Comparison of ENCODE assay signal across 19 cellular contexts in genomic region chr19:5194641-5195040, GRCh38.
A peak's percentile ranks its signal among the peaks of the same experiment; 100 is the strongest.
DNase-seq lines count a peak whose midpoint lies in the region; TF ChIP-seq lines count a peak whose summit lies in the region.
"Had no signal": no experiment of that assay in that cellular context is flagged by ENCODE, and none has a peak within 500 bp of the region (broad histone marks: within the 10 kb centered on the region; RNA-seq: fewer than 3 reads in every experiment).

No MANE protein-coding gene starts in this region.

- no peak overlapping the region for H3K14ac ChIP-seq in H9 (ENCODE audit: insufficient read depth, low read length)
- no peak overlapping the region for H3K14ac ChIP-seq in trophoblast cell (ENCODE audit: low read length)

- H2BK5ac ChIP-seq in H9 (ENCODE audit: insufficient read length, low read length) (no peak overlapping the region), trophoblast cell (ENCODE audit: low read depth, low read length, poor library complexity) (no peak overlapping the region)

- peaks cover 0 to 3% (median 0%) of the 10 kb centered on the region in 3 experiments; a peak in 2 of 7 replicates for H3K36me3 Mint-ChIP-seq in H9 (ENCODE audit: insufficient read depth in 1 of 3, low read depth in 3 of 3)
- H3K36me3 Mint-ChIP-seq in brain: peaks cover 42% of the 10 kb centered on the region
- H3K36me3 Mint-ChIP-seq in neural crest cell (ENCODE audit: low read depth): peaks cover 3% of the 10 kb centered on the region
- H3K36me3 Mint-ChIP-seq: CD8-positive, alpha-beta T cell had no signal

- H3K79me2 ChIP-seq in H9 (ENCODE audit: insufficient read depth, low read length) (no peaks in the 10 kb centered on the region), trophoblast cell (ENCODE audit: control insufficient read depth, insufficient read depth, low read length, poor library complexity) (no peaks in the 10 kb centered on the region)

- no peaks in the 10 kb centered on the region for H4K20me1 ChIP-seq in H9 (ENCODE audit: control insufficient read depth, insufficient read depth, insufficient read length)
- H4K20me1 ChIP-seq: BLaER1 treated with 17β-estradiol and CSF1 and Interleukin-3, amounts not matched to agents 10 nM and 100 nM had no signal

- no peak overlapping the region for H4K8ac ChIP-seq in H9 (replicated peaks; ENCODE audit: insufficient read length, low read depth, low read length)
- no peak overlapping the region for H4K8ac ChIP-seq in trophoblast cell (ENCODE audit: low read depth, low read length)

- no peaks in the 10 kb centered on the region for H3K23me2 ChIP-seq in H9 (ENCODE audit: insufficient read length, low read depth, low read length, poor library complexity, severe bottlenecking)

- H3K36me3 ChIP-seq in trophoblast cell (ENCODE audit: control insufficient read depth in 1 of 2, insufficient read depth in 2 of 2, low read length in 2 of 2): no peaks in the 10 kb centered on the region
- H3K36me3 ChIP-seq: BLaER1 treated with 17β-estradiol and CSF1 and Interleukin-3, amounts not matched to agents 10 nM and 100 nM had no signal

- no peaks in the 10 kb centered on the region for H3K79me1 ChIP-seq in H9 (ENCODE audit: insufficient read depth, low read depth, low read length, poor library complexity, severe bottlenecking)
- H3K79me1 ChIP-seq in trophoblast cell (ENCODE audit: low read length): peaks cover 10% of the 10 kb centered on the region

- H4K91ac ChIP-seq in H9 (ENCODE audit: insufficient read length, low read depth, low read length) (no peak overlapping the region), trophoblast cell (ENCODE audit: low read depth, low read length) (peak overlapping the region; percentile 28)

- H3K27me3 ChIP-seq in H9 (ENCODE audit: insufficient read depth, low read length) (no peaks in the 10 kb centered on the region), trophoblast cell (ENCODE audit: insufficient read depth, low read length) (no peaks in the 10 kb centered on the region)
- H3K27me3 ChIP-seq: BLaER1 treated with 17β-estradiol and CSF1 and Interleukin-3, amounts not matched to agents 10 nM and 100 nM had no signal

- no peak overlapping the region for H3K4me2 ChIP-seq in H9 (ENCODE audit: insufficient read depth, insufficient read length, low read length)
- H3K4me2 ChIP-seq in trophoblast cell (ENCODE audit: low read length): no peak overlapping the region
- H3K4me2 ChIP-seq: BLaER1 treated with 17β-estradiol and CSF1 and Interleukin-3, amounts not matched to agents 10 nM and 100 nM had no signal

- peak overlapping the region in 2 of 3 experiments; percentile 19 to 84; a peak in 2 of 7 replicates for H3K27ac Mint-ChIP-seq in H9
- peak overlapping the region; percentile 37 to 94 (median 51) for H3K27ac Mint-ChIP-seq in brain
- H3K27ac Mint-ChIP-seq in neural crest cell (ENCODE audit: unreplicated experiment): peak overlapping the region; percentile 20
- H3K27ac Mint-ChIP-seq: B cell; CD8-positive, alpha-beta T cell; HFFc6 had no signal

- peaks cover 3% of the 10 kb centered on the region; the same call in 1 of the 2 replicates for H3K4me1 ChIP-seq in H9 (ENCODE audit: insufficient read depth, low read length)
- peaks cover 6 to 12% of the 10 kb centered on the region in 2 experiments for H3K4me1 ChIP-seq in trophoblast cell (ENCODE audit: control insufficient read depth in 1 of 2, insufficient read depth in 2 of 2, low read length in 2 of 2)

- H2BK12ac ChIP-seq in H9 (ENCODE audit: insufficient read length, low read depth, low read length) (no peak overlapping the region), trophoblast cell (ENCODE audit: low read length) (peak overlapping the region; percentile 69)

- H3K4ac ChIP-seq in H9 (ENCODE audit: low read depth, low read length): no peak overlapping the region
- no peak overlapping the region for H3K4ac ChIP-seq in trophoblast cell (ENCODE audit: low read depth, low read length)

- no peaks in the 10 kb centered on the region for H3K9me3 ChIP-seq in H9 (ENCODE audit: control insufficient read depth, low read depth, low read length)
- peaks cover 3% of the 10 kb centered on the region for H3K9me3 ChIP-seq in trophoblast cell (ENCODE audit: insufficient read depth, low read depth, low read length)

- H3K4me3 ChIP-seq in trophoblast cell (ENCODE audit: low read depth, low read length): no peak overlapping the region
- H3K4me3 ChIP-seq: BLaER1 treated with 17β-estradiol and CSF1 and Interleukin-3, amounts not matched to agents 10 nM and 100 nM; GM12878 had no signal

- H3K27me3 Mint-ChIP-seq in H9 (ENCODE audit: low read depth) (0 out of 2 replicates have a peak, but pooled peaks cover 1% of the 10 kb centered on the region), brain (no peaks in the 10 kb centered on the region), neural crest cell (ENCODE audit: low read depth) (peaks cover 2% of the 10 kb centered on the region)

- H3K23ac ChIP-seq in H9 (ENCODE audit: insufficient read length, low read depth, low read length) (no peak overlapping the region), trophoblast cell (ENCODE audit: low read length) (no peak overlapping the region)

- H4K5ac ChIP-seq in H9 (ENCODE audit: insufficient read length, low read depth, low read length): no peak overlapping the region

- H2BK20ac ChIP-seq in H9 (ENCODE audit: low read depth, low read length, poor library complexity, severe bottlenecking): no peak overlapping the region

- H3K4me1 Mint-ChIP-seq in H9 (peaks cover 15 to 23% of the 10 kb centered on the region in 2 experiments), brain (peaks cover 21% of the 10 kb centered on the region), neural crest cell (peaks cover 35% of the 10 kb centered on the region)
- H3K4me1 Mint-ChIP-seq: B cell had no signal

- H3K9me3 Mint-ChIP-seq in H9 (peaks cover 0 to 3% of the 10 kb centered on the region in 2 experiments; a peak in 1 of 5 replicates), brain (peaks cover 1 to 21% (median 10%) of the 10 kb centered on the region in 5 experiments), neural crest cell (no peaks in the 10 kb centered on the region)
- H3K9me3 Mint-ChIP-seq: CD8-positive, alpha-beta T cell had no signal

- H2AK5ac ChIP-seq in H9 (ENCODE audit: insufficient read length, low read length): no peak overlapping the region
- H2AK5ac ChIP-seq in trophoblast cell (ENCODE audit: low read length): no peak overlapping the region

- no peak overlapping the region for H3T11ph ChIP-seq in H9 (ENCODE audit: low read length)

- H3K56ac ChIP-seq in H9 (ENCODE audit: insufficient read length, low read depth, low read length): no peak overlapping the region

- H3K4me3 Mint-ChIP-seq in H9 (no peak overlapping the region; a peak in 1 of 5 replicates), brain (no peak overlapping the region), neural crest cell (no peak overlapping the region)
- H3K4me3 Mint-ChIP-seq: B cell; CD8-positive, alpha-beta T cell; HFFc6 had no signal

- no peak overlapping the region for H4K12ac ChIP-seq in trophoblast cell (ENCODE audit: low read depth, low read length)

- H3K9ac ChIP-seq in H9 (ENCODE audit: extremely low read depth, insufficient read length, low read length) (no peak overlapping the region), trophoblast cell (ENCODE audit: low read length) (no peak overlapping the region)
- H3K9ac ChIP-seq: BLaER1 treated with 17β-estradiol and CSF1 and Interleukin-3, amounts not matched to agents 10 nM and 100 nM had no signal

- DNase-seq in H9 (no peak), neural crest cell (ENCODE audit: low read depth, low spot score) (no peak), trophoblast cell (no peak), SIG-M5 treated with dmso at 0.1 percent for 504 hours (lab: John Stamatoyannopoulos, UW; ENCODE audit: unreplicated experiment) (no peak), T-helper 2 cell (no peak), superior temporal gyrus (ENCODE audit: extremely low spot score) (no peak)
- DNase-seq: 8988T; CD8-positive, alpha-beta T cell; DMS 273 treated with DMSO at 0.1 percent for 48 hours; DMS53; DND-41; EL; HFFc6; IMR-90 had no signal

- no peak for TF ChIP-seq CTCF in H9 (conservative IDR thresholded peaks at IDR 0.05)
- TF ChIP-seq CTCF in brain (conservative IDR thresholded peaks at IDR 0.05): no peak
- no peak for TF ChIP-seq CTCF in neural crest cell (conservative IDR thresholded peaks at IDR 0.05)

- H3K27ac ChIP-seq in H9 (ENCODE audit: insufficient read length, low read depth, low read length) (no peak overlapping the region), trophoblast cell (ENCODE audit: low read depth, low read length) (no peak overlapping the region)
- H3K27ac ChIP-seq: BLaER1 treated with 17β-estradiol and CSF1 and Interleukin-3, amounts not matched to agents 10 nM and 100 nM; HL-60 had no signal

- H2BK15ac ChIP-seq in H9 (ENCODE audit: low read depth, low read length): no peak overlapping the region

- H2BK120ac ChIP-seq in H9 (ENCODE audit: low read depth, low read length, poor library complexity, severe bottlenecking) (no peak overlapping the region), trophoblast cell (ENCODE audit: insufficient read depth, low read length, poor library complexity) (no peak overlapping the region)

- no CpG with 5 or more reads among the region's 4 CpGs for WGBS in H9 (ENCODE audit: extremely low coverage, insufficient read length, low lambda C conversion rate)
- no CpG with 5 or more reads among the region's 4 CpGs for WGBS in trophoblast cell (ENCODE audit: extremely low coverage, insufficient coverage, insufficient read length)

- H3K18ac ChIP-seq in H9 (ENCODE audit: insufficient read length, low read depth, low read length) (no peak overlapping the region), trophoblast cell (ENCODE audit: low read length) (no peak overlapping the region)

- H2AFZ ChIP-seq in H9 (ENCODE audit: low read length) (no peak overlapping the region), trophoblast cell (ENCODE audit: insufficient read depth, low read length, poor library complexity) (no peak overlapping the region)
